Comparison of ENCODE assay signal across 18 cellular contexts in genomic region chr2:23545811-23546210, GRCh38.
DNase-seq lines count a peak whose midpoint lies in the region; ATAC-seq and TF ChIP-seq lines count a peak whose summit lies in the region.
"Had no signal": no experiment of that assay in that cellular context is flagged by ENCODE, and none has a peak within 500 bp of the region (broad histone marks: within the 10 kb centered on the region; RNA-seq: fewer than 3 reads in every experiment).

No MANE protein-coding gene starts in this region.

- H4K20me1 ChIP-seq in smooth muscle cell (ENCODE audit: low read depth) (peaks cover 25% of the 10 kb centered on the region), GM23338 (replicated peaks; ENCODE audit: insufficient read depth) (no peaks in the 10 kb centered on the region; the same call in 1 of the 2 replicates)

- H3K36me3 ChIP-seq in smooth muscle cell (ENCODE audit: low read depth) (no peaks in the 10 kb centered on the region), GM23338 (ENCODE audit: insufficient read depth) (no peaks in the 10 kb centered on the region)
- H3K36me3 ChIP-seq: gastrocnemius medialis, upper lobe of right lung had no signal

- H3K4me3 ChIP-seq in smooth muscle cell, result no peak overlapping the region
- no peak overlapping the region for H3K4me3 ChIP-seq in GM23338
- H3K4me3 ChIP-seq: gastrocnemius medialis, lung, upper lobe of right lung had no signal

- H3K27ac Mint-ChIP-seq in activated naive CD4-positive, alpha-beta T cell treated with anti-CD3 and anti-CD28 coated beads for 36 hours, result peak overlapping the region; percentile 4
- no peak overlapping the region for H3K27ac Mint-ChIP-seq in activated naive CD4-positive, alpha-beta T cell treated with anti-CD3 and anti-CD28 coated beads, Interleukin-2, amount 10 ng/mL, durations not matched to agents 7 days and 5 days
- no peak overlapping the region for H3K27ac Mint-ChIP-seq in GM23338
- H3K27ac Mint-ChIP-seq: IgD-negative memory B cell; T-helper 2 cell treated with Interferon-gamma antibody and Interleukin-4, amounts not matched to agents 5 μg/mL and 100 μg/mL, for 36 hours had no signal

- ATAC-seq in GM23338 (no peak), GM18858 (IDR thresholded peaks at IDR 0.05; ENCODE audit: unreplicated experiment) (no peak), HG02763 (IDR thresholded peaks at IDR 0.05; ENCODE audit: unreplicated experiment) (no peak)
- ATAC-seq: gastrocnemius medialis had no signal

- H3K9me3 Mint-ChIP-seq in activated naive CD4-positive, alpha-beta T cell treated with anti-CD3 and anti-CD28 coated beads for 36 hours, result no peaks in the 10 kb centered on the region
- no peaks in the 10 kb centered on the region for H3K9me3 Mint-ChIP-seq in activated naive CD4-positive, alpha-beta T cell treated with anti-CD3 and anti-CD28 coated beads, Interleukin-2, amount 10 ng/mL, durations not matched to agents 7 days and 5 days
- no peaks in the 10 kb centered on the region; the same call in 2 of the 3 replicates for H3K9me3 Mint-ChIP-seq in GM23338
- H3K9me3 Mint-ChIP-seq: IgD-negative memory B cell; neural crest cell; T-helper 2 cell treated with Interferon-gamma antibody and Interleukin-4, amounts not matched to agents 5 μg/mL and 100 μg/mL, for 36 hours had no signal

- DNase-seq in activated naive CD4-positive, alpha-beta T cell treated with anti-CD3 and anti-CD28 coated beads for 36 hours, result no peak
- no peak for DNase-seq in activated naive CD4-positive, alpha-beta T cell treated with anti-CD3 and anti-CD28 coated beads, Interleukin-2, amount 10 ng/mL, durations not matched to agents 7 days and 5 days
- DNase-seq in NCI-H446 (lab: John Stamatoyannopoulos, UW) (peak; percentile 25 to 67), cerebellar cortex (ENCODE audit: low spot score) (peak; percentile 47), smooth muscle cell (lab: John Stamatoyannopoulos, UW; ENCODE audit: unreplicated experiment) (no peak), GM23338 (ENCODE audit: low spot score) (no peak)
- DNase-seq: activated T-cell treated with anti-CD3 and anti-CD28 coated beads, Interleukin-2, amount 50 U/mL, for 1 hour; Calu3; gastrocnemius medialis; NCI-H526 treated with DMSO at 0.1 percent for 48 hours; stimulated activated CD4-positive, alpha-beta T cell treated with anti-CD3 and anti-CD28 coated beads, Interleukin-4, amount 100 ng/mL, for 4 hours; upper lobe of right lung had no signal

- H3F3A ChIP-seq in smooth muscle cell (ENCODE audit: low read depth) (peaks cover 3% of the 10 kb centered on the region), GM23338 (replicated peaks; ENCODE audit: low read depth) (no peaks in the 10 kb centered on the region)

- no peaks in the 10 kb centered on the region for H3K27me3 ChIP-seq in smooth muscle cell (ENCODE audit: low read depth)
- H3K27me3 ChIP-seq in GM23338 (ENCODE audit: insufficient read depth), result no peaks in the 10 kb centered on the region
- H3K27me3 ChIP-seq: gastrocnemius medialis, upper lobe of right lung had no signal

- no peaks in the 10 kb centered on the region for H3K4me1 Mint-ChIP-seq in activated naive CD4-positive, alpha-beta T cell treated with anti-CD3 and anti-CD28 coated beads for 36 hours (ENCODE audit: low read depth)
- H3K4me1 Mint-ChIP-seq in activated naive CD4-positive, alpha-beta T cell treated with anti-CD3 and anti-CD28 coated beads, Interleukin-2, amount 10 ng/mL, durations not matched to agents 7 days and 5 days, result peaks cover 4% of the 10 kb centered on the region
- peaks cover 17% of the 10 kb centered on the region for H3K4me1 Mint-ChIP-seq in GM23338
- H3K4me1 Mint-ChIP-seq: IgD-negative memory B cell had no signal

- no peaks in the 10 kb centered on the region for H3K36me3 Mint-ChIP-seq in activated naive CD4-positive, alpha-beta T cell treated with anti-CD3 and anti-CD28 coated beads for 36 hours (ENCODE audit: low read depth)
- H3K36me3 Mint-ChIP-seq in activated naive CD4-positive, alpha-beta T cell treated with anti-CD3 and anti-CD28 coated beads, Interleukin-2, amount 10 ng/mL, durations not matched to agents 7 days and 5 days, result no peaks in the 10 kb centered on the region
- no peaks in the 10 kb centered on the region; the same call in 2 of the 3 replicates for H3K36me3 Mint-ChIP-seq in GM23338 (ENCODE audit: low read depth)

- CTCF ChIA-PET in activated naive CD4-positive, alpha-beta T cell treated with anti-CD3 and anti-CD28 coated beads for 36 hours (lab: Charles Lee), result interaction anchor here (0.8 kb wide), 1 partner anchor 9 kb away, joined by 3 read pairs; no protein-coding TSS in a partner anchor
- CTCF ChIA-PET in activated naive CD4-positive, alpha-beta T cell treated with anti-CD3 and anti-CD28 coated beads, Interleukin-2, amount 10 ng/mL, durations not matched to agents 7 days and 5 days (lab: Charles Lee), result interaction anchor here (0.8 kb wide), 1 partner anchor 22 kb away, joined by 4 read pairs; no protein-coding TSS in a partner anchor

- intact Hi-C loops in activated naive CD4-positive, alpha-beta T cell treated with anti-CD3 and anti-CD28 coated beads for 36 hours (cut with micrococcal nuclease), result no loop called here

- H3K9me3 ChIP-seq in smooth muscle cell (replicated peaks; ENCODE audit: low read depth), result no peaks in the 10 kb centered on the region
- H3K9me3 ChIP-seq: gastrocnemius medialis, upper lobe of right lung had no signal

- WGBS in smooth muscle cell (ENCODE audit: low lambda C conversion rate), result 37% methylated on average over 3 of the region's 3 CpGs

- H3K4me2 ChIP-seq in smooth muscle cell (no peak overlapping the region), GM23338 (no peak overlapping the region)

- H3K4me1 ChIP-seq in smooth muscle cell (ENCODE audit: low read depth) (peaks cover 21% of the 10 kb centered on the region), GM23338 (ENCODE audit: insufficient read depth) (no peaks in the 10 kb centered on the region)

- no peaks in the 10 kb centered on the region for H3K27me3 Mint-ChIP-seq in activated naive CD4-positive, alpha-beta T cell treated with anti-CD3 and anti-CD28 coated beads for 36 hours (ENCODE audit: low read depth)
- peaks cover 4% of the 10 kb centered on the region for H3K27me3 Mint-ChIP-seq in activated naive CD4-positive, alpha-beta T cell treated with anti-CD3 and anti-CD28 coated beads, Interleukin-2, amount 10 ng/mL, durations not matched to agents 7 days and 5 days
- H3K27me3 Mint-ChIP-seq in GM23338 (ENCODE audit: insufficient read depth, low read depth, poor library complexity), result peaks cover 15% of the 10 kb centered on the region
- H3K27me3 Mint-ChIP-seq: IgD-negative memory B cell had no signal

- peaks cover under 1% of the 10 kb centered on the region; the same call in 1 of the 2 replicates for H3K9me2 ChIP-seq in GM23338 (ENCODE audit: insufficient read depth)

- peak overlapping the region; percentile 28 for H3K9ac ChIP-seq in smooth muscle cell (ENCODE audit: low read depth)

- TF ChIP-seq CTCF in smooth muscle cell (IDR thresholded peaks at IDR 0.05; ENCODE audit: borderline replicate concordance, insufficient read depth, poor library complexity, severe bottlenecking), result no peak
- no peak for TF ChIP-seq CTCF in GM23338 (conservative IDR thresholded peaks at IDR 0.05; ENCODE audit: low read depth in 2 of 2)

- no peaks in the 10 kb centered on the region for H3K79me2 ChIP-seq in smooth muscle cell (ENCODE audit: low read depth)
- H3K79me2 ChIP-seq in GM23338 (replicated peaks; ENCODE audit: insufficient read depth), result no peaks in the 10 kb centered on the region

- H3K27ac ChIP-seq in smooth muscle cell (ENCODE audit: low read depth) (peak overlapping the region; percentile 24), GM23338 (ENCODE audit: low read depth) (no peak overlapping the region)
- H3K27ac ChIP-seq: gastrocnemius medialis, upper lobe of right lung had no signal

- H3K4me3 Mint-ChIP-seq in activated naive CD4-positive, alpha-beta T cell treated with anti-CD3 and anti-CD28 coated beads for 36 hours, result no peak overlapping the region
- no peak overlapping the region for H3K4me3 Mint-ChIP-seq in activated naive CD4-positive, alpha-beta T cell treated with anti-CD3 and anti-CD28 coated beads, Interleukin-2, amount 10 ng/mL, durations not matched to agents 7 days and 5 days
- no peak overlapping the region for H3K4me3 Mint-ChIP-seq in GM23338
- H3K4me3 Mint-ChIP-seq: IgD-negative memory B cell; neural crest cell; T-helper 2 cell treated with Interferon-gamma antibody and Interleukin-4, amounts not matched to agents 5 μg/mL and 100 μg/mL, for 36 hours had no signal

- H2AFZ ChIP-seq in smooth muscle cell (ENCODE audit: low read depth), result no peak overlapping the region
- no peak overlapping the region for H2AFZ ChIP-seq in GM23338

TF ChIP-seq in GM23338, 12 proteins besides CTCF, POLR2A, EP300 and RAD21 (continues in another document):
- TF ChIP-seq ZNF331 (CRISPR knock-in tag; IDR thresholded peaks at IDR 0.05; ENCODE audit: low read depth) (no peak), ETS1 (IDR thresholded peaks at IDR 0.05) (no peak), STAT1 (IDR thresholded peaks at IDR 0.05; ENCODE audit: unreplicated experiment) (no peak), JUNB (IDR thresholded peaks at IDR 0.05; ENCODE audit: unreplicated experiment) (no peak), ZNF114 (CRISPR knock-in tag; IDR thresholded peaks at IDR 0.05) (no peak)

Comparison
In these comparisons a context has a peak if more than half of its experiments do, and no peak if none do; other contexts are left out.
1. DNase-seq: peak in NCI-H446 (2 of 2) and cerebellar cortex (single experiment); none in activated naive CD4-positive, alpha-beta T cell treated with anti-CD3 and anti-CD28 coated beads for 36 hours (single experiment), activated naive CD4-positive, alpha-beta T cell treated with anti-CD3 and anti-CD28 coated beads, Interleukin-2, amount 10 ng/mL, durations not matched to agents 7 days and 5 days (single experiment), smooth muscle cell (single experiment) and GM23338 (single experiment).